Comparison of ENCODE assay signal across 10 cellular contexts in the genomic region with DNA sequence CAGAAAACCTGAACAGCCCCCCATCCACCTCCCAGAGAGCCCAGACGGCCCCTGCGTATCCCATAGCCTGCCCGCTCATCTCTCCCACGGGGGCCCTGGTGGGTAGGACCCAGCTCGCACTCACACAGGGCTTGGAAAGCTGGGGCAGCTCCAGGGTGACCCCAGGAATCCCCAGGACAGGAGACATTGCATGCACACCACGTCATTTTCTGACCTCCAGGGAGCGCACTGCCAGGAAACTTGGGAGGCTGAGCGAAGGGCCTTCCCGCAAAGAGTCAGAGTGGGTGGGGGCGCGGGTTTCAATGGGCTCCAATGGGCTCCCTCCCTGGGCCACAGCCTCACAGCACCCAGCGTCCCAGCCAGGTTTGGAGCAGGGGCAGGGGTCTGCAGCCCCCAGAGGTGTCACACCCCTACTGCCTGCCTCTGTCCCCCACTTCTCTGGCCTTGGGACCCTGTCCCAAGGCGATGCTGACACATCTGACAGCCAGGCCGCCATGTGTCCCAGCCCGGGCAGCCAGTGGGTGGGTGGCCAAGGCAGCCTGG. TPM values are rescaled to one million over a fixed set of nuclear protein-coding genes. Genes with fewer than 3 reads are reported as not detected.
DNase-seq lines count a peak whose midpoint lies in the region; ATAC-seq and TF ChIP-seq lines count a peak whose summit lies in the region.
"Had no signal": no experiment of that assay in that cellular context is flagged by ENCODE, and none has a peak within 500 bp of the region (broad histone marks: within the 10 kb centered on the region; RNA-seq: fewer than 3 reads in every experiment).

No MANE protein-coding gene starts in this region.

- ATAC-seq in Panc1: peak; percentile 33
- ATAC-seq in stimulated activated effector memory CD8-positive, alpha-beta T cell treated with anti-CD3 and anti-CD28 coated beads, Interleukin-12 subunit alpha, Interleukin-12 subunit beta, amount 100 ng/mL, for 72 hours: no peak

- no peaks in the 10 kb centered on the region for H3K36me3 Mint-ChIP-seq in activated CD4-positive, alpha-beta T cell treated with anti-CD3 and anti-CD28 coated beads, Interleukin-2, amount 10 ng/mL, durations not matched to agents 24 days and 14 days (ENCODE audit: low read depth)
- H3K36me3 Mint-ChIP-seq in stimulated activated effector memory CD8-positive, alpha-beta T cell treated with anti-CD3 and anti-CD28 coated beads, Interleukin-12 subunit alpha, Interleukin-12 subunit beta, amount 100 ng/mL, for 72 hours: no peaks in the 10 kb centered on the region

- WGBS in GM23248 (ENCODE audit: low coverage in 1 of 2, low lambda C conversion rate in 2 of 2, missing lambda C conversion rate in 2 of 2), 2 experiments: 23 to 25% methylated on average over 15 of the region's 15 CpGs

- intact Hi-C loops in Panc1 (cut with micrococcal nuclease; ENCODE audit: unreplicated experiment): loop anchor here (5.0 to 10.0 kb wide), 2 partner anchors 174 to 282 kb away; no protein-coding TSS in a partner anchor
- intact Hi-C loops in activated CD4-positive, alpha-beta T cell treated with anti-CD3 and anti-CD28 coated beads, Interleukin-2, amount 10 ng/mL, durations not matched to agents 24 days and 14 days (cut with micrococcal nuclease): no loop called here

- H4K20me1 ChIP-seq in GM23248 (ENCODE audit: insufficient read depth): no peaks in the 10 kb centered on the region
- H4K20me1 ChIP-seq in fibroblast of lung (ENCODE audit: control insufficient read depth, extremely low read depth, insufficient read depth, low read length): no peaks in the 10 kb centered on the region

- no TSS peak for BruUV-seq in Panc1 (replicated peaks; lab: Mats Ljungman, UMichigan)

- H3K4me1 ChIP-seq in GM23248 (ENCODE audit: insufficient read depth) (peaks cover 27% of the 10 kb centered on the region), Panc1 (ENCODE audit: control insufficient read depth, insufficient read depth, low read length) (peaks cover 71% of the 10 kb centered on the region), fibroblast of lung (ENCODE audit: control insufficient read depth, extremely low read depth, insufficient read depth, low read length) (peaks cover 8% of the 10 kb centered on the region)

- H3K27ac Mint-ChIP-seq in activated CD4-positive, alpha-beta T cell treated with anti-CD3 and anti-CD28 coated beads, Interleukin-2, amount 10 ng/mL, durations not matched to agents 24 days and 14 days: no peak overlapping the region
- no peak overlapping the region for H3K27ac Mint-ChIP-seq in stimulated activated effector memory CD8-positive, alpha-beta T cell treated with anti-CD3 and anti-CD28 coated beads, Interleukin-12 subunit alpha, Interleukin-12 subunit beta, amount 100 ng/mL, for 72 hours

- no peak overlapping the region for H3K4me3 Mint-ChIP-seq in activated CD4-positive, alpha-beta T cell treated with anti-CD3 and anti-CD28 coated beads, Interleukin-2, amount 10 ng/mL, durations not matched to agents 24 days and 14 days
- H3K4me3 Mint-ChIP-seq in stimulated activated effector memory CD8-positive, alpha-beta T cell treated with anti-CD3 and anti-CD28 coated beads, Interleukin-12 subunit alpha, Interleukin-12 subunit beta, amount 100 ng/mL, for 72 hours: no peak overlapping the region

- no peaks in the 10 kb centered on the region for H3K27me3 Mint-ChIP-seq in activated CD4-positive, alpha-beta T cell treated with anti-CD3 and anti-CD28 coated beads, Interleukin-2, amount 10 ng/mL, durations not matched to agents 24 days and 14 days

- H3K9me3 ChIP-seq in GM23248 (ENCODE audit: low read depth) (no peaks in the 10 kb centered on the region), Panc1 (ENCODE audit: control insufficient read depth, insufficient read depth, low read depth, low read length) (no peaks in the 10 kb centered on the region), fibroblast of lung (ENCODE audit: control insufficient read depth, insufficient read depth, low read depth, low read length) (no peaks in the 10 kb centered on the region)

- H3K27ac ChIP-seq in GM23248 (peak overlapping the region; percentile 42; the same call in 1 of the 2 replicates), Panc1 (ENCODE audit: low read length) (peak overlapping the region; percentile 99), fibroblast of lung (ENCODE audit: insufficient read depth, low read length) (peak overlapping the region; percentile 23), skin epidermis (peak overlapping the region in 11 of 21 experiments; percentile 12 to 63 (median 41))

- H3K36me3 ChIP-seq in GM23248 (ENCODE audit: low read depth) (no peaks in the 10 kb centered on the region), Panc1 (ENCODE audit: control insufficient read depth, insufficient read depth, low read length) (no peaks in the 10 kb centered on the region), fibroblast of lung (ENCODE audit: control insufficient read depth, insufficient read depth, low read length) (no peaks in the 10 kb centered on the region)

- H3K79me2 ChIP-seq in GM23248 (ENCODE audit: insufficient read depth): no peaks in the 10 kb centered on the region
- H3K79me2 ChIP-seq in fibroblast of lung (ENCODE audit: control insufficient read depth, insufficient read depth, low read length): no peaks in the 10 kb centered on the region

- peak; percentile 81 for DNase-seq in GM23248
- DNase-seq in Panc1 (ENCODE audit: low read depth, low spot score): no peak
- peak; percentile 75 to 88 for DNase-seq in fibroblast of lung (ENCODE audit: low read depth in 2 of 2)
- DNase-seq in activated CD4-positive, alpha-beta T cell treated with anti-CD3 and anti-CD28 coated beads, Interleukin-2, amount 10 ng/mL, durations not matched to agents 24 days and 14 days: no peak
- no peak for DNase-seq in stimulated activated effector memory CD8-positive, alpha-beta T cell treated with anti-CD3 and anti-CD28 coated beads, Interleukin-12 subunit alpha, Interleukin-12 subunit beta, amount 100 ng/mL, for 72 hours (ENCODE audit: low spot score in 2 of 2)
- DNase-seq in GDM1 (lab: John Stamatoyannopoulos, UW): no peak
- no peak for DNase-seq in stimulated activated naive CD4-positive, alpha-beta T cell treated with Interleukin-2 at 50 U/mL for 16 hours (lab: John Stamatoyannopoulos, UW)

- peak overlapping the region; percentile 17; the same call in 1 of the 2 replicates for H3K4me3 ChIP-seq in GM23248
- no peak overlapping the region for H3K4me3 ChIP-seq in Panc1 (ENCODE audit: low read depth in 2 of 2, low read length in 2 of 2)
- H3K4me3 ChIP-seq in fibroblast of lung (replicated peaks in 1 of 4; ENCODE audit: control extremely low read depth in 1 of 4, insufficient read depth in 1 of 4, low read depth in 3 of 4, low read length in 4 of 4): no peak overlapping the region
- H3K4me3 ChIP-seq in skin epidermis: no peak overlapping the region

- in situ Hi-C loops in GM23248 (cut with MboI): no loop called here
- in situ Hi-C loops in Panc1 (cut with HindIII; ENCODE audit: low pct_unique_long_range_greater_than_20kb, low sequenced_read_pairs): no loop called here

- H2AFZ ChIP-seq in GM23248 (0 out of 2 replicates have a peak overlapping the region, but pooled peaks have one; percentile 0), fibroblast of lung (ENCODE audit: low read length) (no peak overlapping the region)

- H3K9me2 ChIP-seq in GM23248 (ENCODE audit: insufficient read depth): no peaks in the 10 kb centered on the region

- no peaks in the 10 kb centered on the region; the same call in 1 of the 2 replicates for H3K27me3 ChIP-seq in GM23248 (replicated peaks; ENCODE audit: insufficient read depth)
- no peaks in the 10 kb centered on the region for H3K27me3 ChIP-seq in Panc1 (ENCODE audit: control insufficient read depth, insufficient read depth, low read length)
- H3K27me3 ChIP-seq in fibroblast of lung (ENCODE audit: control insufficient read depth, insufficient read depth, low read length): peaks cover 4% of the 10 kb centered on the region

- peak overlapping the region; percentile 13 for H3K4me2 ChIP-seq in GM23248 (ENCODE audit: unreplicated experiment)
- no peak overlapping the region for H3K4me2 ChIP-seq in fibroblast of lung (ENCODE audit: extremely low read depth, insufficient read depth, low read length)

- H3K9ac ChIP-seq in GM23248: peak overlapping the region; percentile 50; the same call in 1 of the 2 replicates
- H3K9ac ChIP-seq in fibroblast of lung (ENCODE audit: insufficient read depth, low read length): no peak overlapping the region

- H3K9me3 Mint-ChIP-seq in activated CD4-positive, alpha-beta T cell treated with anti-CD3 and anti-CD28 coated beads, Interleukin-2, amount 10 ng/mL, durations not matched to agents 24 days and 14 days: no peaks in the 10 kb centered on the region
- H3K9me3 Mint-ChIP-seq in stimulated activated effector memory CD8-positive, alpha-beta T cell treated with anti-CD3 and anti-CD28 coated beads, Interleukin-12 subunit alpha, Interleukin-12 subunit beta, amount 100 ng/mL, for 72 hours: no peaks in the 10 kb centered on the region

- POLR2A ChIA-PET in Panc1 (lab: Charles Lee): interaction anchor here (0.7 kb wide), 1 partner anchor 96 kb away, joined by 3 read pairs; no protein-coding TSS in a partner anchor

- CTCF ChIA-PET in Panc1 (lab: Charles Lee): interaction anchor here (0.5 to 1.9 kb wide), 3 partner anchors 60 to 135 kb away, joined by 3 to 9 read pairs (median 5); no protein-coding TSS in a partner anchor

- H3K4me1 Mint-ChIP-seq in activated CD4-positive, alpha-beta T cell treated with anti-CD3 and anti-CD28 coated beads, Interleukin-2, amount 10 ng/mL, durations not matched to agents 24 days and 14 days: no peaks in the 10 kb centered on the region
- no peaks in the 10 kb centered on the region for H3K4me1 Mint-ChIP-seq in stimulated activated effector memory CD8-positive, alpha-beta T cell treated with anti-CD3 and anti-CD28 coated beads, Interleukin-12 subunit alpha, Interleukin-12 subunit beta, amount 100 ng/mL, for 72 hours

- no peaks in the 10 kb centered on the region for H3F3A ChIP-seq in GM23248 (ENCODE audit: insufficient read depth)

- TF ChIP-seq CTCF in Panc1 (IDR thresholded peaks at IDR 0.05): peak; percentile 91
- peak in 1 of 2 donors; percentile 30 for TF ChIP-seq CTCF in fibroblast of lung (conservative IDR thresholded peaks at IDR 0.05 in 1 of 2, IDR thresholded peaks at IDR 0.05 in 1 of 2; ENCODE audit: low read depth in 1 of 2, low read length in 2 of 2)

RNA-seq across cellular contexts. Expression of gene SYT8, which starts 8.2 kb away (rescaled TPM):
- total RNA-seq in GM23248 (2014; rRNA removed; shearing (Covaris generic)): not detected in 2 replicates
- polyA plus RNA-seq in GM23248 (2016; fragmentation: Nextera tagmentation; extraction: Ambion mirVana) (not detected in 2 replicates), fibroblast of lung (not detected in 2 replicates)
- total RNA-seq in Panc1 (2021; ENCODE audit: unreplicated experiment) (3.5 TPM), fibroblast of lung (not detected in 2 replicates)
- 1.9 TPM for polyA plus RNA-seq in Panc1 (2012; ENCODE audit: insufficient read length)
- polyA plus RNA-seq in fibroblast of lung (2012): not detected in 2 replicates
- polyA minus RNA-seq in fibroblast of lung (ENCODE audit: low replicate concordance): not detected in 2 replicates
- not detected in 2 replicates for total RNA-seq in activated CD4-positive, alpha-beta T cell treated with anti-CD3 and anti-CD28 coated beads, Interleukin-2, amount 10 ng/mL, durations not matched to agents 24 days and 14 days
- total RNA-seq: occipital lobe, temporal lobe had no signal

RNA-seq across cellular contexts. Expression of gene TNNI2, which starts 12.2 kb away (rescaled TPM):
- total RNA-seq in GM23248 (2014; rRNA removed; shearing (Covaris generic)): not detected in 2 replicates
- not detected in 2 replicates for polyA plus RNA-seq in GM23248 (2016; fragmentation: Nextera tagmentation; extraction: Ambion mirVana)
- 0.46 TPM for total RNA-seq in Panc1 (2021; ENCODE audit: unreplicated experiment)
- polyA plus RNA-seq in Panc1 (2012; ENCODE audit: insufficient read length): 0.64 TPM
- not detected in 2 replicates for total RNA-seq in fibroblast of lung
- not detected in 2 replicates for polyA plus RNA-seq in fibroblast of lung
- polyA plus RNA-seq in fibroblast of lung (2012): not detected in 2 replicates
- not detected in 2 replicates for polyA minus RNA-seq in fibroblast of lung (ENCODE audit: low replicate concordance)
- total RNA-seq in activated CD4-positive, alpha-beta T cell treated with anti-CD3 and anti-CD28 coated beads, Interleukin-2, amount 10 ng/mL, durations not matched to agents 24 days and 14 days: not detected in 2 replicates
- total RNA-seq: temporal lobe had no signal

RNA-seq across cellular contexts. Expression of gene LSP1, which starts 26.3 kb away (rescaled TPM):
- total RNA-seq in GM23248 (2014; rRNA removed; shearing (Covaris generic)): not detected in 2 replicates
- polyA plus RNA-seq in GM23248 (2016; fragmentation: Nextera tagmentation; extraction: Ambion mirVana) (0.36 and 1.3 TPM in 2 replicates), fibroblast of lung (0.19 and 1.3 TPM in 2 replicates)
- total RNA-seq in Panc1 (2021; ENCODE audit: unreplicated experiment) (0.90 TPM), fibroblast of lung (1.8 and 6.7 TPM in 2 replicates)
- 1.3 TPM for polyA plus RNA-seq in Panc1 (2012; ENCODE audit: insufficient read length)
- polyA plus RNA-seq in fibroblast of lung (2012): 0.24 and 2.0 TPM in 2 replicates
- polyA minus RNA-seq in fibroblast of lung (ENCODE audit: low replicate concordance): not detected in 2 replicates
- total RNA-seq in activated CD4-positive, alpha-beta T cell treated with anti-CD3 and anti-CD28 coated beads, Interleukin-2, amount 10 ng/mL, durations not matched to agents 24 days and 14 days: 303 and 322 TPM in 2 replicates

Comparison
In these comparisons a context has a peak if more than half of its experiments do, and no peak if none do; other contexts are left out.
1. DNase-seq: peak in GM23248 (single experiment) and fibroblast of lung (2 of 2); none in Panc1 (single experiment), activated CD4-positive, alpha-beta T cell treated with anti-CD3 and anti-CD28 coated beads, Interleukin-2, amount 10 ng/mL, durations not matched to agents 24 days and 14 days (single experiment), stimulated activated effector memory CD8-positive, alpha-beta T cell treated with anti-CD3 and anti-CD28 coated beads, Interleukin-12 subunit alpha, Interleukin-12 subunit beta, amount 100 ng/mL, for 72 hours (0 of 2), GDM1 (single experiment) and stimulated activated naive CD4-positive, alpha-beta T cell treated with Interleukin-2 at 50 U/mL for 16 hours (single experiment).
2. H3K27ac ChIP-seq: peak in every context shown above with its lines; median percentile 99 in Panc1; 42 in GM23248; 41 in skin epidermis; 23 in fibroblast of lung.
3. RNA of gene LSP1, which starts 26.3 kb away (total RNA-seq): 303 to 322 TPM in activated CD4-positive, alpha-beta T cell treated with anti-CD3 and anti-CD28 coated beads, Interleukin-2, amount 10 ng/mL, durations not matched to agents 24 days and 14 days; 1.8 to 6.7 TPM in fibroblast of lung, 0.90 TPM in Panc1 (single experiment) and not detected in GM23248; every median in the first group is over 10 times any median in the second.